23 cellular contexts compared by ENCODE assay signal in genomic region chr2:3126171-3126685, GRCh38.
A peak's percentile ranks its signal among the peaks of the same experiment; 100 is the strongest.
DNase-seq lines count a peak whose midpoint lies in the region; ATAC-seq and TF ChIP-seq lines count a peak whose summit lies in the region.
"Had no signal": no experiment of that assay in that cellular context is flagged by ENCODE, and none has a peak within 500 bp of the region (broad histone marks: within the 10 kb centered on the region; RNA-seq: fewer than 3 reads in every experiment).

No MANE protein-coding gene starts in this region.

- H3K4me2 ChIP-seq in BLaER1 treated with 17β-estradiol and CSF1 and Interleukin-3, amounts not matched to agents 10 nM and 100 nM: peak overlapping the region; percentile 71 to 86 (median 78); a peak in 20 of 22 replicates

- no peaks in the 10 kb centered on the region for H3K36me3 ChIP-seq in BLaER1 treated with 17β-estradiol and CSF1 and Interleukin-3, amounts not matched to agents 10 nM and 100 nM
- H3K36me3 ChIP-seq in SJCRH30: no peaks in the 10 kb centered on the region
- H3K36me3 ChIP-seq: heart left ventricle had no signal

- H3K4me3 Mint-ChIP-seq in glutamatergic neuron (ENCODE audit: unreplicated experiment): no peak overlapping the region
- H3K4me3 Mint-ChIP-seq: activated CD8-positive, alpha-beta memory T cell treated with anti-CD3 and anti-CD28 coated beads, Interleukin-2, amount 10 ng/mL, durations not matched to agents 7 days and 5 days had no signal

- peaks cover 0 to 6% (median 0%) of the 10 kb centered on the region in 11 experiments; a peak in 2 of 22 replicates for H4K20me1 ChIP-seq in BLaER1 treated with 17β-estradiol and CSF1 and Interleukin-3, amounts not matched to agents 10 nM and 100 nM

- peaks cover 0 to 11% (median 0%) of the 10 kb centered on the region in 11 experiments; a peak in 1 of 22 replicates for H3K27me3 ChIP-seq in BLaER1 treated with 17β-estradiol and CSF1 and Interleukin-3, amounts not matched to agents 10 nM and 100 nM
- no peaks in the 10 kb centered on the region for H3K27me3 ChIP-seq in SJCRH30

- H3K9me3 ChIP-seq in BLaER1 treated with 17β-estradiol and CSF1 and Interleukin-3, amounts not matched to agents 10 nM and 100 nM (replicated peaks in 1 of 11): peaks cover 0 to 9% (median 6%) of the 10 kb centered on the region in 11 experiments; a peak in 16 of 22 replicates
- no peaks in the 10 kb centered on the region for H3K9me3 ChIP-seq in SJCRH30 (replicated peaks)

- H3K27me3 Mint-ChIP-seq in glutamatergic neuron (ENCODE audit: unreplicated experiment): peaks cover 8% of the 10 kb centered on the region
- H3K27me3 Mint-ChIP-seq: activated CD8-positive, alpha-beta memory T cell treated with anti-CD3 and anti-CD28 coated beads, Interleukin-2, amount 10 ng/mL, durations not matched to agents 7 days and 5 days; naive B cell had no signal

- no peak for ATAC-seq in sciatic nerve
- ATAC-seq: activated CD8-positive, alpha-beta memory T cell treated with anti-CD3 and anti-CD28 coated beads, Interleukin-2, amount 10 ng/mL, durations not matched to agents 7 days and 5 days; activated naive CD4-positive, alpha-beta T cell treated with anti-CD3 and anti-CD28 coated beads, Interleukin-2, amount 50 U/mL, for 72 hours; activated T-cell treated with anti-CD3 and anti-CD28 coated beads, Interleukin-2, amount 50 U/mL, for 72 hours had no signal

- no peak for DNase-seq in SJCRH30
- DNase-seq in glutamatergic neuron: no peak
- DNase-seq in sciatic nerve (ENCODE audit: low spot score): peak; percentile 38
- no peak for DNase-seq in NAMALWA (ENCODE audit: low spot score)
- DNase-seq in HPDE6-E6E7 (ENCODE audit: extremely low spot score): no peak
- DNase-seq in inferior parietal cortex (ENCODE audit: extremely low spot score): no peak
- DNase-seq: activated CD4-positive, alpha-beta T cell treated with anti-CD3 and anti-CD28 coated beads, Interleukin-2, amount 50 U/mL, for 1 hour; activated CD8-positive, alpha-beta memory T cell treated with anti-CD3 and anti-CD28 coated beads, Interleukin-2, amount 10 ng/mL, durations not matched to agents 7 days and 5 days; activated T-cell treated with anti-CD3 and anti-CD28 coated beads, Interleukin-2, amount 50 U/mL, for 72 hours; aorta; CD4-positive, alpha-beta memory T cell; KG1; mesendoderm; MM.1S; naive B cell; NCI-H1436 treated with DMSO at 0.1 percent for 48 hours; NCI-H524 treated with DMSO at 0.1 percent for 48 hours; retina; T-helper 2 cell had no signal

- intact Hi-C loops in sciatic nerve (cut with DNase I): no loop called here

- peaks cover 43% of the 10 kb centered on the region for H3K4me1 Mint-ChIP-seq in glutamatergic neuron (ENCODE audit: low read depth, unreplicated experiment)

- peak overlapping the region in 4 of 11 experiments; percentile 18 to 74 (median 66); a peak in 5 of 22 replicates for H3K27ac ChIP-seq in BLaER1 treated with 17β-estradiol and CSF1 and Interleukin-3, amounts not matched to agents 10 nM and 100 nM
- peak overlapping the region; percentile 92 for H3K27ac ChIP-seq in SJCRH30
- H3K27ac ChIP-seq: epithelial cell of prostate had no signal

- H3K9me3 Mint-ChIP-seq in glutamatergic neuron (ENCODE audit: unreplicated experiment): peaks cover 5% of the 10 kb centered on the region
- H3K9me3 Mint-ChIP-seq: activated naive CD4-positive, alpha-beta T cell treated with anti-CD3 and anti-CD28 coated beads, Interleukin-2, amount 50 U/mL, for 72 hours; activated T-cell treated with anti-CD3 and anti-CD28 coated beads, Interleukin-2, amount 50 U/mL, for 72 hours; CD4-positive, alpha-beta memory T cell had no signal

- no peak for TF ChIP-seq CTCF in glutamatergic neuron (IDR thresholded peaks at IDR 0.05; ENCODE audit: partially characterized antibody, unreplicated experiment)

- peak overlapping the region in 1 of 11 experiments; percentile 43; a peak in 2 of 22 replicates for H3K9ac ChIP-seq in BLaER1 treated with 17β-estradiol and CSF1 and Interleukin-3, amounts not matched to agents 10 nM and 100 nM

- H3K36me3 Mint-ChIP-seq in glutamatergic neuron (ENCODE audit: unreplicated experiment): no peaks in the 10 kb centered on the region
- H3K36me3 Mint-ChIP-seq: activated CD8-positive, alpha-beta memory T cell treated with anti-CD3 and anti-CD28 coated beads, Interleukin-2, amount 10 ng/mL, durations not matched to agents 7 days and 5 days; activated naive CD4-positive, alpha-beta T cell treated with anti-CD3 and anti-CD28 coated beads, Interleukin-2, amount 50 U/mL, for 72 hours; CD4-positive, alpha-beta memory T cell had no signal

- peaks cover 16 to 49% (median 41%) of the 10 kb centered on the region in 10 experiments for H3K4me1 ChIP-seq in BLaER1 treated with 17β-estradiol and CSF1 and Interleukin-3, amounts not matched to agents 10 nM and 100 nM
- H3K4me1 ChIP-seq in SJCRH30: peaks cover 47% of the 10 kb centered on the region

- peak overlapping the region; percentile 98 for H3K27ac Mint-ChIP-seq in glutamatergic neuron (ENCODE audit: unreplicated experiment)
- H3K27ac Mint-ChIP-seq: activated CD8-positive, alpha-beta memory T cell treated with anti-CD3 and anti-CD28 coated beads, Interleukin-2, amount 10 ng/mL, durations not matched to agents 7 days and 5 days; activated T-cell treated with anti-CD3 and anti-CD28 coated beads, Interleukin-2, amount 50 U/mL, for 72 hours had no signal

- no peak overlapping the region for H3K4me3 ChIP-seq in BLaER1 treated with 17β-estradiol and CSF1 and Interleukin-3, amounts not matched to agents 10 nM and 100 nM
- peak overlapping the region; percentile 52 for H3K4me3 ChIP-seq in SJCRH30
